In genomic region chr5:93586948-93587918, GRCh38 we compare ENCODE assay signal across 11 cellular contexts. TPM values are rescaled to one million over a fixed set of nuclear protein-coding genes. Genes with fewer than 3 reads are reported as not detected.
DNase-seq lines count a peak whose midpoint lies in the region; ATAC-seq and TF ChIP-seq lines count a peak whose summit lies in the region.
"Had no signal": no experiment of that assay in that cellular context is flagged by ENCODE, and none has a peak within 500 bp of the region (broad histone marks: within the 10 kb centered on the region; RNA-seq: fewer than 3 reads in every experiment).

No MANE protein-coding gene starts in this region.

- H3K36me3 ChIP-seq in esophagus (ENCODE audit: control insufficient read depth in 2 of 2, insufficient read depth in 2 of 2, low read length in 1 of 2), result peaks cover 0 to 4% of the 10 kb centered on the region in 2 donors
- peaks cover 68% of the 10 kb centered on the region for H3K36me3 ChIP-seq in neuron (ENCODE audit: insufficient read depth, low read length)
- H3K36me3 ChIP-seq in WERI-Rb-1, result no peaks in the 10 kb centered on the region; the same call in 1 of the 2 replicates

- H3K4me3 Mint-ChIP-seq in T-helper 17 cell, result peak overlapping the region; percentile 73

- H3K27me3 ChIP-seq in esophagus (ENCODE audit: control insufficient read depth in 1 of 2, insufficient read depth in 2 of 2, low read length in 2 of 2), result peaks cover 5 to 14% of the 10 kb centered on the region in 2 donors
- no peaks in the 10 kb centered on the region for H3K27me3 ChIP-seq in neuron (ENCODE audit: insufficient read depth, low read length)
- H3K27me3 ChIP-seq in WERI-Rb-1 (ENCODE audit: insufficient read depth, low read depth, severe bottlenecking), result no peaks in the 10 kb centered on the region

- H3K36me3 Mint-ChIP-seq in T-helper 17 cell (ENCODE audit: low read depth), result peaks cover 2% of the 10 kb centered on the region

- peaks cover 59% of the 10 kb centered on the region for H3K27me3 Mint-ChIP-seq in T-helper 17 cell

- peaks cover 5% of the 10 kb centered on the region for H3K9me3 ChIP-seq in T-helper 17 cell (ENCODE audit: control insufficient read depth, low read length, poor library complexity, severe bottlenecking)
- peaks cover 0 to 9% of the 10 kb centered on the region in 2 donors for H3K9me3 ChIP-seq in esophagus (ENCODE audit: control insufficient read depth in 2 of 2, insufficient read depth in 1 of 2, low read depth in 1 of 2, low read length in 1 of 2)
- no peaks in the 10 kb centered on the region for H3K9me3 ChIP-seq in neuron (ENCODE audit: low read length)
- H3K9me3 ChIP-seq in WERI-Rb-1 (ENCODE audit: severe bottlenecking), result no peaks in the 10 kb centered on the region
- H3K9me3 ChIP-seq: psoas muscle had no signal

- H3K4me3 ChIP-seq in esophagus (ENCODE audit: low read depth in 1 of 2, low read length in 2 of 2) (peak overlapping the region; percentile 13 to 26), neuron (ENCODE audit: low read length) (peak overlapping the region; percentile 99), WERI-Rb-1 (ENCODE audit: low read depth, low read length) (no peak overlapping the region)

- ATAC-seq in T-helper 17 cell, result no peak
- ATAC-seq: psoas muscle had no signal

- TF ChIP-seq CTCF in WERI-Rb-1 (IDR thresholded peaks at IDR 0.05; ENCODE audit: low read depth, low read length), result no peak

- no peak overlapping the region for H2AFZ ChIP-seq in neuron (ENCODE audit: low read depth, low read length)

- peak overlapping the region; percentile 29 for H3K27ac Mint-ChIP-seq in T-helper 17 cell

- H3K27ac ChIP-seq in esophagus (ENCODE audit: low read depth in 2 of 2, low read length in 1 of 2) (no peak overlapping the region), WERI-Rb-1 (no peak overlapping the region)
- H3K27ac ChIP-seq: psoas muscle had no signal

- 50 to 53% methylated on average over 29 of the region's 29 CpGs for WGBS in esophagus, 2 donors

- H3K4me1 ChIP-seq in esophagus (ENCODE audit: control insufficient read depth in 2 of 2, insufficient read depth in 2 of 2, low read length in 1 of 2) (peaks cover 2 to 7% of the 10 kb centered on the region in 2 donors), neuron (ENCODE audit: insufficient read depth, low read length) (peaks cover 32% of the 10 kb centered on the region)
- H3K4me1 ChIP-seq: psoas muscle had no signal

- DNase-seq in G401 (ENCODE audit: low spot score) (peak; percentile 65), T-helper 17 cell (no peak), NCI-H526 (lab: John Stamatoyannopoulos, UW) (no peak), SW 1271 (lab: John Stamatoyannopoulos, UW) (no peak), NCI-H510A (lab: John Stamatoyannopoulos, UW) (no peak), WERI-Rb-1 (no peak)
- DNase-seq: GF-D8, NCI-H69 had no signal

- in situ Hi-C loops in G401 (cut with HindIII; ENCODE audit: low sequenced_read_pairs), result no loop called here

- peaks cover 4% of the 10 kb centered on the region for H3K4me1 Mint-ChIP-seq in T-helper 17 cell

RNA-seq across cellular contexts. Expression of gene NR2F1, which starts 4.2 kb away (rescaled TPM):
- total RNA-seq in G401 (2014; rRNA removed; shearing (Covaris generic)), result 175 and 199 TPM in 2 replicates
- not detected for total RNA-seq in T-helper 17 cell
- 1 to 10 TPM; 2.2 to 9.5 TPM for polyA plus RNA-seq in esophagus

RNA-seq across cellular contexts. Expression of gene NR2F1-AS1, which starts 6.2 kb away (rescaled TPM):
- 20.8 and 23.0 TPM in 2 replicates for total RNA-seq in G401 (2014; rRNA removed; shearing (Covaris generic))
- not detected for total RNA-seq in T-helper 17 cell
- 1 to 10 TPM; 3.2 to 3.4 TPM for polyA plus RNA-seq in esophagus

Comparison
In these comparisons a context has a peak if more than half of its experiments do, and no peak if none do; other contexts are left out.
1. RNA of gene NR2F1, which starts 4.2 kb away (total RNA-seq): 175 to 199 TPM in G401; not detected in T-helper 17 cell; every median in the first group is over 100 times any median in the second.
2. RNA of gene NR2F1-AS1, which starts 6.2 kb away (total RNA-seq): 20.8 to 23.0 TPM in G401; not detected in T-helper 17 cell; every median in the first group is over 10 times any median in the second.